ENCODE assay signal across 13 cellular contexts in the genomic region with DNA sequence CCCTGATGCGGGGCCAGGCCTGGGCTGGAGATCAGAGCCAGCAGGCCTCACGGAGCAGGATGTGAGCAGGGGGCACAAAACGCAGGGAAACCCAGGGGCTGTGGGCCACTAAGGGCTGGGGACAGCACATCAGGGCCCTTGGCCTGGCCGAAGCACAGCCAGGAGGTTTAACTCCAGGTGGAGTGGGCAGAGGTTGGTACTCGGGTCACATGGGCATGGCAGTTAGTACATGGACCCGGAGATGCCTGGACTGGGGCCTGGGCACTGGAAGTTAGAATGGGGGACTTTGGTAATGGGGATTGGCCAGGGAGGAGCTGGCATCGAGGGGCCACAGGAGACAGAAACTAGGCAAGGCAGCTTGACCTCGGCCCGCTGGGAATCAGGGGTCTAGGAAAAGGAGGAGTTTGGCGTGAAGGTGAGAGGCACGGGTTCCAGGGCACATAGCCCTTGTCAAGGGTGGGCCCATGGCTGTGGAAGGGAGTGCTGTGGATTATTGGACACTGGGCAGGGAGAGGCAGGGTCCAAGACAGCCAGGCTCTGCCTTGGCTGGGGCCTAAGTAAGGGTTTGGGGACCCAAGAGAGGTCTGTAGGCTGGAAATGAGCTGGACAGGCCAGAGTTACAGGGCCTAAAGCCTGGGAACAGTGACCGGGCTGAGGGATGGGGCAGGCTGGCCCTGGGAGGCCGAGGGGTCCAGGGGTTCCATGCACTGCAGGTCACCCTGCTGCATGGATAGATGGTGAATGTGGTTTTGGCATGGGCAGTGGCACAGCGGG.
"Had no signal": no experiment of that assay in that cellular context is flagged by ENCODE, and none has a peak within 500 bp of the region (broad histone marks: within the 10 kb centered on the region; RNA-seq: fewer than 3 reads in every experiment).

No MANE protein-coding gene starts in this region.

- H3K27ac ChIP-seq: tibial artery had no signal

- H3K27me3 ChIP-seq: tibial artery had no signal

- ATAC-seq: activated CD8-positive, alpha-beta memory T cell treated with anti-CD3 and anti-CD28 coated beads, Interleukin-2, amount 10 ng/mL, durations not matched to agents 7 days and 5 days; activated T-cell treated with anti-CD3 and anti-CD28 coated beads, Interleukin-2, amount 50 U/mL, for 4 hours; effector memory CD8-positive, alpha-beta T cell; naive thymus-derived CD4-positive, alpha-beta T cell had no signal

- H3K36me3 Mint-ChIP-seq: activated CD8-positive, alpha-beta memory T cell treated with anti-CD3 and anti-CD28 coated beads, Interleukin-2, amount 10 ng/mL, durations not matched to agents 7 days and 5 days; immature natural killer cell; naive thymus-derived CD4-positive, alpha-beta T cell had no signal

- DNase-seq: activated CD4-positive, alpha-beta T cell treated with anti-CD3 and anti-CD28 coated beads for 1 hour; activated CD4-positive, alpha-beta T cell treated with anti-CD3 and anti-CD28 coated beads, Interleukin-2, amount 50 U/mL, for 48 hours; activated CD8-positive, alpha-beta memory T cell treated with anti-CD3 and anti-CD28 coated beads, Interleukin-2, amount 10 ng/mL, durations not matched to agents 7 days and 5 days; activated T-cell treated with anti-CD3 and anti-CD28 coated beads, Interleukin-2, amount 50 U/mL, for 4 hours; caudate nucleus; effector memory CD8-positive, alpha-beta T cell; immature natural killer cell; naive thymus-derived CD4-positive, alpha-beta T cell; SW 1271; T-helper 9 cell had no signal

- H3K9me3 ChIP-seq: tibial artery had no signal

- H3K9me3 Mint-ChIP-seq: activated T-cell treated with anti-CD3 and anti-CD28 coated beads, Interleukin-2, amount 50 U/mL, for 4 hours; effector memory CD8-positive, alpha-beta T cell; immature natural killer cell; naive thymus-derived CD4-positive, alpha-beta T cell had no signal

- H3K4me3 ChIP-seq: lung, skin epidermis, tibial artery had no signal

- H3K4me1 Mint-ChIP-seq: immature natural killer cell had no signal

- H3K4me3 Mint-ChIP-seq: activated CD8-positive, alpha-beta memory T cell treated with anti-CD3 and anti-CD28 coated beads, Interleukin-2, amount 10 ng/mL, durations not matched to agents 7 days and 5 days; activated T-cell treated with anti-CD3 and anti-CD28 coated beads, Interleukin-2, amount 50 U/mL, for 4 hours; effector memory CD8-positive, alpha-beta T cell; immature natural killer cell; naive thymus-derived CD4-positive, alpha-beta T cell had no signal

- H3K36me3 ChIP-seq: tibial artery had no signal

- H3K27ac Mint-ChIP-seq: activated CD8-positive, alpha-beta memory T cell treated with anti-CD3 and anti-CD28 coated beads, Interleukin-2, amount 10 ng/mL, durations not matched to agents 7 days and 5 days had no signal
